Comparison of ENCODE assay signal across 8 cellular contexts in genomic region chr2:111705711-111706323, GRCh38.
A peak's percentile ranks its signal among the peaks of the same experiment; 100 is the strongest.
DNase-seq lines count a peak whose midpoint lies in the region; ATAC-seq, FAIRE-seq and TF ChIP-seq lines count a peak whose summit lies in the region.

No MANE protein-coding gene starts in this region.

- CTCF ChIA-PET in HEK293 (lab: Yijun Ruan, JAX) = interaction anchor here (0.7 kb wide), 1 partner anchor 884 kb away, joined by 4 read pairs; no protein-coding TSS in a partner anchor

- no peak for TF ChIP-seq CTCF in HEK293 (tag by site-specific recombination; IDR thresholded peaks at IDR 0.05)
- TF ChIP-seq CTCF in omental fat pad (IDR thresholded peaks at IDR 0.05) = no peak

- H3K27me3 ChIP-seq in ectodermal cell (ENCODE audit: control insufficient read depth, insufficient read depth, low read length, poor library complexity, severe bottlenecking) = no peaks in the 10 kb centered on the region

- 13 to 15% methylated on average over 6 of the region's 6 CpGs for WGBS in ectodermal cell, 2 experiments

- peak; percentile 78 for FAIRE-seq in GM18507 (lab: Jason Lieb, UNC)

- H3K4me3 ChIP-seq in HEK293 (ENCODE audit: low read depth, low read length) (no peak overlapping the region), ectodermal cell (ENCODE audit: insufficient read depth, low read depth, low read length) (no peak overlapping the region)

- ATAC-seq in omental fat pad (ENCODE audit: low FRiP score) = peak; percentile 64

- no peaks in the 10 kb centered on the region for H3K36me3 ChIP-seq in HEK293 (ENCODE audit: control insufficient read depth in 2 of 2, insufficient read depth in 1 of 2, low read length in 2 of 2)
- H3K36me3 ChIP-seq in ectodermal cell (ENCODE audit: control insufficient read depth, insufficient read depth, low read length) = no peaks in the 10 kb centered on the region

- in situ Hi-C loops in G401 (cut with HindIII; ENCODE audit: low sequenced_read_pairs) = no loop called here

- H3K27ac ChIP-seq in HEK293 (ENCODE audit: extremely low read depth, low read depth, low read length) (peak overlapping the region; percentile 78), ectodermal cell (ENCODE audit: insufficient read depth, low read depth, low read length, poor library complexity, severe bottlenecking) (peak overlapping the region; percentile 75)

- DNase-seq in GM18507 (ENCODE audit: extremely low spot score, insufficient read length, low read depth) = peak; percentile 30
- peak; percentile 99 for DNase-seq in LHCN-M2 (ENCODE audit: low read depth)
- DNase-seq in T-helper 22 cell (ENCODE audit: low read depth) = peak; percentile 14
- no peak for DNase-seq in omental fat pad (ENCODE audit: low spot score)
- no peak for DNase-seq in GOT3 (lab: John Stamatoyannopoulos, UW)
- DNase-seq in G401 (ENCODE audit: low spot score) = no peak

- H3K4me1 ChIP-seq in HEK293 (ENCODE audit: control insufficient read depth, insufficient read depth, low read length) (peaks cover 15% of the 10 kb centered on the region), ectodermal cell (ENCODE audit: control insufficient read depth, insufficient read depth, low read length) (peaks cover 38% of the 10 kb centered on the region)

- H3K9me3 ChIP-seq in HEK293 (ENCODE audit: control insufficient read depth, insufficient read depth, low read depth, low read length) (no peaks in the 10 kb centered on the region), ectodermal cell (ENCODE audit: control insufficient read depth, low read length) (no peaks in the 10 kb centered on the region)

- POLR2A ChIA-PET in HEK293 (lab: Yijun Ruan, JAX) = no interaction called here

TF ChIP-seq in HEK293, 187 proteins besides CTCF, POLR2A, EP300 and RAD21 (continues in another document):
- TF ChIP-seq OSR2 (tag by site-specific recombination; IDR thresholded peaks at IDR 0.05) (peak; percentile 63), ZNF121 (tag by site-specific recombination; IDR thresholded peaks at IDR 0.05) (no peak), PRDM6 (tag by site-specific recombination; IDR thresholded peaks at IDR 0.05) (peak; percentile 68), ZNF449 (tag by site-specific recombination; IDR thresholded peaks at IDR 0.05) (no peak), ZNF837 (tag by site-specific recombination; IDR thresholded peaks at IDR 0.05) (no peak), ZNF629 (tag by site-specific recombination; IDR thresholded peaks at IDR 0.05) (peak; percentile 65), ZNF184 (tag by site-specific recombination; IDR thresholded peaks at IDR 0.05) (peak; percentile 45; the same call in 1 of the 2 replicates), ZNF426 (tag by site-specific recombination; IDR thresholded peaks at IDR 0.05) (no peak), ZNF776 (tag by site-specific recombination; IDR thresholded peaks at IDR 0.05; ENCODE audit: borderline replicate concordance) (no peak), ZNF146 (tag by site-specific recombination; IDR thresholded peaks at IDR 0.05) (no peak), ZNF76 (tag by site-specific recombination; IDR thresholded peaks at IDR 0.05; ENCODE audit: borderline replicate concordance, low read depth) (no peak), SETDB1 (IDR thresholded peaks at IDR 0.05; ENCODE audit: insufficient read length, low read length) (no peak), ZNF830 (tag by site-specific recombination; IDR thresholded peaks at IDR 0.05; ENCODE audit: low read depth) (no peak), WT1 (tag by site-specific recombination; IDR thresholded peaks at IDR 0.05) (no peak), KLF10 (tag by site-specific recombination; IDR thresholded peaks at IDR 0.05) (0 out of 2 replicates have a peak, but pooled peaks have one; percentile 59), KLF17 (tag by site-specific recombination; IDR thresholded peaks at IDR 0.05) (peak; percentile 87), SP7 (tag by site-specific recombination; IDR thresholded peaks at IDR 0.05) (peak; percentile 81), TSHZ1 (tag by site-specific recombination; IDR thresholded peaks at IDR 0.05; ENCODE audit: borderline replicate concordance) (peak; percentile 86; the same call in 1 of the 2 replicates), ZNF843 (tag by site-specific recombination; IDR thresholded peaks at IDR 0.05) (0 out of 2 replicates have a peak, but pooled peaks have one; percentile 46), ZNF621 (tag by site-specific recombination; IDR thresholded peaks at IDR 0.05) (no peak), PRDM1 (tag by site-specific recombination; IDR thresholded peaks at IDR 0.05) (peak; percentile 52), GLIS1 (tag by site-specific recombination; IDR thresholded peaks at IDR 0.05) (peak; percentile 69), ZBTB17 (tag by site-specific recombination; IDR thresholded peaks at IDR 0.05) (no peak), ZNF660 (tag by site-specific recombination; IDR thresholded peaks at IDR 0.05) (0 out of 2 replicates have a peak, but pooled peaks have one; percentile 52), SCRT2 (tag by site-specific recombination; IDR thresholded peaks at IDR 0.05) (peak; percentile 95), ZXDB (tag by site-specific recombination; IDR thresholded peaks at IDR 0.05) (peak; percentile 55; the same call in 1 of the 2 replicates), ZIC2 (tag by site-specific recombination; IDR thresholded peaks at IDR 0.05) (peak; percentile 34; the same call in 1 of the 2 replicates), KLF9 (tag by site-specific recombination; IDR thresholded peaks at IDR 0.05; ENCODE audit: low read depth) (no peak), KLF8 (tag by site-specific recombination; IDR thresholded peaks at IDR 0.05) (0 out of 2 replicates have a peak, but pooled peaks have one; percentile 25), ZNF366 (tag by site-specific recombination; conservative IDR thresholded peaks at IDR 0.05) (peak; percentile 60), SALL2 (tag by site-specific recombination; IDR thresholded peaks at IDR 0.05; ENCODE audit: borderline replicate concordance) (no peak), ZNF211 (tag by site-specific recombination; IDR thresholded peaks at IDR 0.05; ENCODE audit: low read depth) (no peak), YY1 (tag by site-specific recombination; IDR thresholded peaks at IDR 0.05) (no peak)

Comparison
In these comparisons a context has a peak if more than half of its experiments do, and no peak if none do; other contexts are left out.
1. DNase-seq: peak in GM18507 (single experiment), LHCN-M2 (single experiment) and T-helper 22 cell (single experiment); none in omental fat pad (single experiment), GOT3 (single experiment) and G401 (single experiment).